ENCODE assay signal across 1 cellular context in the genomic region with DNA sequence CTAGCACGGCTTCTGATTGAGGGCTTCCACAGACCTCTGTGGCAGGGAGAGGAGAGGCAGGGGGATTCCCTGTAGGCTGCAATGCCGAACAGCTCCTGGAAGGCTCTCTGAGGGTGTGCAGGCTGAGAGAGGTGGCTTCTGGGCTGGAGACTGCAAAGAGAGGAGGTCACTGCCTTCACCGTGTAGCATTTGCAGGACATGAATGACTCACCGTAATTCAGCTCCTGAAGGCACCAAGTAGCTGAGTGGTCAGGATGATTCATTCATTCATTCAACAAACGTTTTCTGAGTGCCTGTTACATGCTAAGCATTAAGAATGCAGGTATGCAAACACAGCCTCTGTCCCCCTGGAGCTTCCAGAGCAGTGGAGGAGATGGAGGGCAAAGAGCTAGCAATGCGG.
TF ChIP-seq lines count a peak whose summit lies in the region.

No MANE protein-coding gene starts in this region.

TF ChIP-seq in HEK293, 187 proteins besides CTCF, POLR2A, EP300 and RAD21 (continued from another document):
- TF ChIP-seq ZNF623 (tag by site-specific recombination; IDR thresholded peaks at IDR 0.05) (no peak), ZNF404 (tag by site-specific recombination; IDR thresholded peaks at IDR 0.05) (no peak), YY1 (tag by site-specific recombination; IDR thresholded peaks at IDR 0.05) (no peak), ZNF10 (tag by site-specific recombination; IDR thresholded peaks at IDR 0.05) (0 out of 2 replicates have a peak, but pooled peaks have one; percentile 59), ZNF24 (tag by site-specific recombination; IDR thresholded peaks at IDR 0.05) (peak; percentile 81), ZNF510 (tag by site-specific recombination; IDR thresholded peaks at IDR 0.05; ENCODE audit: insufficient replicate concordance) (no peak), ZNF571 (tag by site-specific recombination; IDR thresholded peaks at IDR 0.05) (no peak), ZNF747 (tag by site-specific recombination; IDR thresholded peaks at IDR 0.05) (no peak), OSR2 (tag by site-specific recombination; IDR thresholded peaks at IDR 0.05) (peak; percentile 60), ZNF174 (tag by site-specific recombination; IDR thresholded peaks at IDR 0.05) (no peak), ZNF335 (tag by site-specific recombination; conservative IDR thresholded peaks at IDR 0.05) (no peak), ZNF76 (tag by site-specific recombination; IDR thresholded peaks at IDR 0.05; ENCODE audit: borderline replicate concordance, low read depth) (no peak), KLF10 (tag by site-specific recombination; IDR thresholded peaks at IDR 0.05) (no peak), ZNF521 (tag by site-specific recombination; IDR thresholded peaks at IDR 0.05) (no peak), ZNF433 (tag by site-specific recombination; IDR thresholded peaks at IDR 0.05; ENCODE audit: low read depth) (no peak), WT1 (tag by site-specific recombination; IDR thresholded peaks at IDR 0.05) (no peak)
- TF ChIP-seq, protein P1, sequence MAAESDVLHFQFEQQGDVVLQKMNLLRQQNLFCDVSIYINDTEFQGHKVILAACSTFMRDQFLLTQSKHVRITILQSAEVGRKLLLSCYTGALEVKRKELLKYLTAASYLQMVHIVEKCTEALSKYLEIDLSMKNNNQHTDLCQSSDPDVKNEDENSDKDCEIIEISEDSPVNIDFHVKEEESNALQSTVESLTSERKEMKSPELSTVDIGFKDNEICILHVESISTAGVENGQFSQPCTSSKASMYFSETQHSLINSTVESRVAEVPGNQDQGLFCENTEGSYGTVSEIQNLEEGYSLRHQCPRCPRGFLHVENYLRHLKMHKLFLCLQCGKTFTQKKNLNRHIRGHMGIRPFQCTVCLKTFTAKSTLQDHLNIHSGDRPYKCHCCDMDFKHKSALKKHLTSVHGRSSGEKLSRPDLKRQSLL (tag by site-specific recombination; IDR thresholded peaks at IDR 0.05): no peak
TF ChIP-seq in HEK293: peak in this region for 3.
